In the genomic region with DNA sequence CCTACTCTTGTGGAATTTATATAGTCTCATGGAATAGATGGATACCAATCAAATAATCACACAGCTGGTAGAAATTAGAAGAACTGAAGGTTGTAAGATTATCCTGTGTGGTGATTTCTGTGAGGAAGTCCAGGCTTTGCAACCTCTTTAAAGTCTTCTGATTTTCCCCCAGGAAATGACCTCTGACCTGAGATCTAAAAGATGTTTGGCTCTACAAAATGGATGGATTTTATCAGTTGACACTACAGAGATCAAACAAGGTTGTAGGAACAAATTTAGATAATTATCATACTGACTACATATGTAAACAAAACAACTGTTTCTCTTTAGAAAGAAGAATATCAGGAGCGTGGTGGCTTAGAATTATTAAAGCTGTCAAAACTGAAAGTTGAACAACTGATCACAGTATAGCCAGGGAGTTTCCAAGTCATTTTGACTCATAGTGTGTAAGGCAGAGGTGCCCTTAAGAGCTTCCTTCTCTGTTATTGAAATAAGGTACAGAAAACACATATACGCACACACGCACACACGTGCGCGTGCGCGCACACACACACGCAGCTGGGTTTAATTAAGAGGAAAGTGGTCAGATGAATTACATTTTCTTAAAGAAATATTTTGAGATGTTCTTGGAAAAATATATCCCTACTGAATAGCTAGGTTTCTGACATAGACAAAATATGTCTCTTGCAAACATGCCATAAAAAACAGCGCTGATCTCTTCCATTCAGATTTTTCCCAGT, we compare ENCODE assay signal across 11 cellular contexts. TPM values are rescaled to one million over a fixed set of nuclear protein-coding genes. Genes with fewer than 3 reads are reported as not detected.
DNase-seq lines count a peak whose midpoint lies in the region; ATAC-seq and TF ChIP-seq lines count a peak whose summit lies in the region.
"Had no signal": no experiment of that assay in that cellular context is flagged by ENCODE, and none has a peak within 500 bp of the region (broad histone marks: within the 10 kb centered on the region; RNA-seq: fewer than 3 reads in every experiment).

No MANE protein-coding gene starts in this region.

- intact Hi-C loops in left lung (cut with DNase I) (no loop called here), stomach (cut with DNase I; ENCODE audit: low total_unique reads) (no loop called here)

- TF ChIP-seq CTCF in left lung (IDR thresholded peaks at IDR 0.05), result no peak
- TF ChIP-seq CTCF in stomach (IDR thresholded peaks at IDR 0.05), result no peak

- no peak for TF ChIP-seq EP300 in stomach (IDR thresholded peaks at IDR 0.05)

- peak; percentile 56 for DNase-seq in iris pigment epithelial cell (ENCODE audit: low read depth)
- no peak for DNase-seq in SHP77 (lab: John Stamatoyannopoulos, UW)
- no peak for DNase-seq in DMS53 treated with DMSO at 0.1 percent for 48 hours (lab: John Stamatoyannopoulos, UW; ENCODE audit: unreplicated experiment)
- DNase-seq in left lung, result no peak
- no peak for DNase-seq in stomach
- DNase-seq: colonic mucosa, DND-41, transverse colon had no signal

- peaks cover 0 to 10% of the 10 kb centered on the region in 2 donors for H3K4me1 ChIP-seq in left lung
- H3K4me1 ChIP-seq in stomach, result peaks cover 0 to 7% (median 0%) of the 10 kb centered on the region in 4 donors
- H3K4me1 ChIP-seq: colonic mucosa had no signal

- H3K27me3 ChIP-seq in left lung, result no peaks in the 10 kb centered on the region
- H3K27me3 ChIP-seq in stomach, result no peaks in the 10 kb centered on the region
- H3K27me3 ChIP-seq: colonic mucosa, transverse colon had no signal

- H3K36me3 ChIP-seq in left lung (no peaks in the 10 kb centered on the region), stomach (no peaks in the 10 kb centered on the region)
- H3K36me3 ChIP-seq: colonic mucosa, transverse colon had no signal

- H3K9me3 ChIP-seq in left lung (no peaks in the 10 kb centered on the region), stomach (no peaks in the 10 kb centered on the region)
- H3K9me3 ChIP-seq: colonic mucosa, transverse colon had no signal

- WGBS in stomach, 5 donors, result 82 to 91% (median 89%) methylated on average over 10 of the region's 10 CpGs

- ATAC-seq in GM18519 (IDR thresholded peaks at IDR 0.05; ENCODE audit: low FRiP score, unreplicated experiment) (peak; percentile 71), GM21576 (IDR thresholded peaks at IDR 0.05; ENCODE audit: unreplicated experiment) (peak; percentile 83), HG03378 (IDR thresholded peaks at IDR 0.05; ENCODE audit: unreplicated experiment) (peak; percentile 94), left lung (no peak)

- H3K4me3 ChIP-seq in left lung, result no peak overlapping the region
- H3K4me3 ChIP-seq in stomach, result no peak overlapping the region
- H3K4me3 ChIP-seq: colonic mucosa, transverse colon had no signal

- no peak for TF ChIP-seq POLR2A in stomach (IDR thresholded peaks at IDR 0.05)

- H3K27ac ChIP-seq in left lung, result no peak overlapping the region
- H3K27ac ChIP-seq in stomach, result no peak overlapping the region
- H3K27ac ChIP-seq: colonic mucosa, transverse colon had no signal

RNA-seq across cellular contexts. Expression of gene PELI1, which starts 35.5 kb away (rescaled TPM):
- total RNA-seq in left lung (10 to 100 TPM; 37.5 to 41.3 TPM), stomach (100 to 1,000 TPM in 1 of 5 donors, 10 to 100 TPM in 3, 1 to 10 TPM in 1; 7.6 to 165 (median 60.8) TPM)
- polyA plus RNA-seq in stomach, result 10 to 100 TPM in 2 of 3 donors, 1 to 10 TPM in 1; 6.9 to 17.4 (median 11.8) TPM
